In the genomic region with DNA sequence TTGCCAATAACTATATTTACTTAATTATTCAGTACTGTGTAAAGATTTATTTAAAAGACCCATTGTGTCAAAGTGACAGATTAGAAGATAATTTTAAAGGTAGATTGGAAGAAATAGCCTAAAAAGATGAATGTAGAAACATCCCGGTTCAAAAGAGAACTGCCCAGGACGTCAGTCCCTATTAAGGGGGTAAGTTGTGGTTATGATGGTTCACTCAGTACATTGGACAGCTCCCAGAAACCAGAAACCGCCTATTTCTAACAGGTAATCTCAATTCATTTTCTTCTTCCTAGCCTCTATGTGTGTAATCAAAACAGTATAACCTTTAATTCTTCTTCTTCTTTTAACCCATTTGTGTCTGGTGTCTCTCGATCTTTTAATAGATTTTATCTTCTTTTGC, we compare ENCODE assay signal across 16 cellular contexts. TPM values are rescaled to one million over a fixed set of nuclear protein-coding genes. Genes with fewer than 3 reads are reported as not detected.
A peak's percentile ranks its signal among the peaks of the same experiment; 100 is the strongest.
DNase-seq lines count a peak whose midpoint lies in the region; ATAC-seq and TF ChIP-seq lines count a peak whose summit lies in the region.
"Had no signal": no experiment of that assay in that cellular context is flagged by ENCODE, and none has a peak within 500 bp of the region (broad histone marks: within the 10 kb centered on the region; RNA-seq: fewer than 3 reads in every experiment).

No MANE protein-coding gene starts in this region.

- H3K4me3 ChIP-seq in SK-N-SH (ENCODE audit: low read depth in 2 of 2, low read length in 1 of 2) (no peak overlapping the region), fibroblast of pulmonary artery (replicated peaks; ENCODE audit: low read depth, low read length) (no peak overlapping the region)

- intact Hi-C loops in Calu3 (cut with micrococcal nuclease; ENCODE audit: unreplicated experiment) = no loop called here

- BruUV-seq in Calu3 (replicated peaks; lab: Mats Ljungman, UMichigan) = no TSS peak

- ATAC-seq in SK-N-SH treated with all-trans-retinoic acid at 6 μM for 48 hours = no peak
- ATAC-seq in GM21360 (IDR thresholded peaks at IDR 0.05; ENCODE audit: unreplicated experiment) = no peak
- ATAC-seq: activated naive CD4-positive, alpha-beta T cell treated with anti-CD3 and anti-CD28 coated beads, Interleukin-2, amount 50 U/mL, for 72 hours had no signal

- CTCF ChIA-PET in SK-N-SH (lab: Yijun Ruan, JAX) (interaction anchor here (0.8 to 1.7 kb wide), 3 partner anchors 17 to 345 kb away, joined by 3 to 4 read pairs (median 4); no protein-coding TSS in a partner anchor), Calu3 (lab: Charles Lee) (interaction anchor here (1.1 kb wide), 1 partner anchor 9 kb away, joined by 3 read pairs; no protein-coding TSS in a partner anchor)

- no peaks in the 10 kb centered on the region for H3K36me3 Mint-ChIP-seq in Calu3 (ENCODE audit: insufficient read depth, unreplicated experiment)

- TF ChIP-seq CTCF in SK-N-SH (IDR thresholded peaks at IDR 0.05) (no peak), fibroblast of pulmonary artery (IDR thresholded peaks at IDR 0.05; ENCODE audit: low read length, missing control alignments) (no peak), Calu3 (IDR thresholded peaks at IDR 0.05; ENCODE audit: unreplicated experiment) (no peak)

- no peak overlapping the region for H3K4me2 ChIP-seq in SK-N-SH

- 0 out of 2 replicates have a peak, but pooled peaks cover 3% of the 10 kb centered on the region for H3K9me2 ChIP-seq in SK-N-SH

- DNase-seq in SK-N-SH = peak; percentile 23
- peak; percentile 43 for DNase-seq in RPMI8226
- DNase-seq in fibroblast of pulmonary artery (ENCODE audit: low read depth) = peak; percentile 63
- DNase-seq in smooth muscle cell of the brain vasculature (ENCODE audit: low read depth, low spot score) = peak; percentile 13
- DNase-seq in Calu3 = no peak
- DNase-seq in hippocampal formation (lab: John Stamatoyannopoulos, UW) = no peak
- DNase-seq: activated CD4-positive, alpha-beta memory T cell treated with anti-CD3 and anti-CD28 coated beads for 36 hours; effector CD4-positive, alpha-beta T cell; immature natural killer cell; NCI-H526; stimulated activated CD4-positive, alpha-beta T cell treated with anti-CD3 and anti-CD28 coated beads, Interleukin-15, amount 100 ng/mL, for 24 hours; SW 1271 had no signal

- WGBS in SK-N-SH (ENCODE audit: low lambda C conversion rate) = 29% methylated on average over 4 of the region's 4 CpGs

- POLR2A ChIA-PET in SK-N-SH (lab: Yijun Ruan, JAX) = no interaction called here

- no peak overlapping the region for H2AFZ ChIP-seq in SK-N-SH (ENCODE audit: low read depth)

- H3K9me3 ChIP-seq in SK-N-SH = no peaks in the 10 kb centered on the region

- H3F3A ChIP-seq in SK-N-SH (replicated peaks; ENCODE audit: insufficient read depth) = no peaks in the 10 kb centered on the region

- no peaks in the 10 kb centered on the region for H4K20me1 ChIP-seq in SK-N-SH (ENCODE audit: insufficient read depth)

- no peaks in the 10 kb centered on the region for H3K27me3 ChIP-seq in SK-N-SH (ENCODE audit: insufficient read depth)

- H3K4me1 ChIP-seq in SK-N-SH (ENCODE audit: control insufficient read depth in 1 of 2, insufficient read depth in 2 of 2, low read depth in 1 of 2, low read length in 1 of 2) = no peaks in the 10 kb centered on the region

- no peak for TF ChIP-seq EP300 in SK-N-SH (IDR thresholded peaks at IDR 0.05; ENCODE audit: borderline replicate concordance in 1 of 2, low read depth in 1 of 2, low read length in 1 of 2)

- H3K27ac ChIP-seq in SK-N-SH (ENCODE audit: low read depth in 2 of 2, low read length in 1 of 2) = no peak overlapping the region

- no peaks in the 10 kb centered on the region for H3K36me3 ChIP-seq in SK-N-SH (replicated peaks in 1 of 2; ENCODE audit: control insufficient read depth in 1 of 2, insufficient read depth in 2 of 2, low read length in 1 of 2)

- H3K9me3 Mint-ChIP-seq in Calu3 (ENCODE audit: low read depth, unreplicated experiment) = peaks cover 2% of the 10 kb centered on the region
- H3K9me3 Mint-ChIP-seq: activated CD4-positive, alpha-beta memory T cell treated with anti-CD3 and anti-CD28 coated beads for 36 hours had no signal

- H3K9ac ChIP-seq in SK-N-SH = no peak overlapping the region

- H3K4me3 Mint-ChIP-seq in Calu3 (ENCODE audit: low read depth, unreplicated experiment) = no peak overlapping the region
- H3K4me3 Mint-ChIP-seq: activated CD4-positive, alpha-beta memory T cell treated with anti-CD3 and anti-CD28 coated beads for 36 hours; immature natural killer cell; nephron had no signal

- H3K27ac Mint-ChIP-seq in Calu3 (ENCODE audit: unreplicated experiment) = no peak overlapping the region
- H3K27ac Mint-ChIP-seq: activated CD4-positive, alpha-beta memory T cell treated with anti-CD3 and anti-CD28 coated beads for 36 hours; activated naive CD4-positive, alpha-beta T cell treated with anti-CD3 and anti-CD28 coated beads, Interleukin-2, amount 50 U/mL, for 72 hours; immature natural killer cell; nephron had no signal

- no peaks in the 10 kb centered on the region for H3K4me1 Mint-ChIP-seq in Calu3 (ENCODE audit: low read depth, unreplicated experiment)

- TF ChIP-seq RAD21 in SK-N-SH (IDR thresholded peaks at IDR 0.05; ENCODE audit: low read length) = no peak

- H3K79me2 ChIP-seq in SK-N-SH (ENCODE audit: insufficient read depth) = no peaks in the 10 kb centered on the region

- peaks cover 66% of the 10 kb centered on the region for H3K27me3 Mint-ChIP-seq in Calu3 (ENCODE audit: unreplicated experiment)

TF ChIP-seq in SK-N-SH, 30 proteins besides CTCF, POLR2A, EP300 and RAD21:
- no peak for TF ChIP-seq SMC3 (IDR thresholded peaks at IDR 0.05; ENCODE audit: low read depth, low read length)
- TF ChIP-seq, protein P1, sequence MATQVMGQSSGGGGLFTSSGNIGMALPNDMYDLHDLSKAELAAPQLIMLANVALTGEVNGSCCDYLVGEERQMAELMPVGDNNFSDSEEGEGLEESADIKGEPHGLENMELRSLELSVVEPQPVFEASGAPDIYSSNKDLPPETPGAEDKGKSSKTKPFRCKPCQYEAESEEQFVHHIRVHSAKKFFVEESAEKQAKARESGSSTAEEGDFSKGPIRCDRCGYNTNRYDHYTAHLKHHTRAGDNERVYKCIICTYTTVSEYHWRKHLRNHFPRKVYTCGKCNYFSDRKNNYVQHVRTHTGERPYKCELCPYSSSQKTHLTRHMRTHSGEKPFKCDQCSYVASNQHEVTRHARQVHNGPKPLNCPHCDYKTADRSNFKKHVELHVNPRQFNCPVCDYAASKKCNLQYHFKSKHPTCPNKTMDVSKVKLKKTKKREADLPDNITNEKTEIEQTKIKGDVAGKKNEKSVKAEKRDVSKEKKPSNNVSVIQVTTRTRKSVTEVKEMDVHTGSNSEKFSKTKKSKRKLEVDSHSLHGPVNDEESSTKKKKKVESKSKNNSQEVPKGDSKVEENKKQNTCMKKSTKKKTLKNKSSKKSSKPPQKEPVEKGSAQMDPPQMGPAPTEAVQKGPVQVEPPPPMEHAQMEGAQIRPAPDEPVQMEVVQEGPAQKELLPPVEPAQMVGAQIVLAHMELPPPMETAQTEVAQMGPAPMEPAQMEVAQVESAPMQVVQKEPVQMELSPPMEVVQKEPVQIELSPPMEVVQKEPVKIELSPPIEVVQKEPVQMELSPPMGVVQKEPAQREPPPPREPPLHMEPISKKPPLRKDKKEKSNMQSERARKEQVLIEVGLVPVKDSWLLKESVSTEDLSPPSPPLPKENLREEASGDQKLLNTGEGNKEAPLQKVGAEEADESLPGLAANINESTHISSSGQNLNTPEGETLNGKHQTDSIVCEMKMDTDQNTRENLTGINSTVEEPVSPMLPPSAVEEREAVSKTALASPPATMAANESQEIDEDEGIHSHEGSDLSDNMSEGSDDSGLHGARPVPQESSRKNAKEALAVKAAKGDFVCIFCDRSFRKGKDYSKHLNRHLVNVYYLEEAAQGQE (IDR thresholded peaks at IDR 0.05; ENCODE audit: low read depth, low read length) = peak; percentile 94

TF ChIP-seq in SK-N-SH treated with all-trans-retinoic acid at 6 μM for 48 hours, 23 proteins besides CTCF, POLR2A, EP300 and RAD21 (continues in another document):
- no peak for TF ChIP-seq CSDC2 (CRISPR knock-in tag; IDR thresholded peaks at IDR 0.05)
- no peak for TF ChIP-seq ZFP30 (CRISPR knock-in tag; IDR thresholded peaks at IDR 0.05)
- no peak for TF ChIP-seq PPARA (CRISPR knock-in tag; IDR thresholded peaks at IDR 0.05; ENCODE audit: borderline replicate concordance)
- TF ChIP-seq RARB (CRISPR knock-in tag; IDR thresholded peaks at IDR 0.05) = no peak
- TF ChIP-seq, protein P2, sequence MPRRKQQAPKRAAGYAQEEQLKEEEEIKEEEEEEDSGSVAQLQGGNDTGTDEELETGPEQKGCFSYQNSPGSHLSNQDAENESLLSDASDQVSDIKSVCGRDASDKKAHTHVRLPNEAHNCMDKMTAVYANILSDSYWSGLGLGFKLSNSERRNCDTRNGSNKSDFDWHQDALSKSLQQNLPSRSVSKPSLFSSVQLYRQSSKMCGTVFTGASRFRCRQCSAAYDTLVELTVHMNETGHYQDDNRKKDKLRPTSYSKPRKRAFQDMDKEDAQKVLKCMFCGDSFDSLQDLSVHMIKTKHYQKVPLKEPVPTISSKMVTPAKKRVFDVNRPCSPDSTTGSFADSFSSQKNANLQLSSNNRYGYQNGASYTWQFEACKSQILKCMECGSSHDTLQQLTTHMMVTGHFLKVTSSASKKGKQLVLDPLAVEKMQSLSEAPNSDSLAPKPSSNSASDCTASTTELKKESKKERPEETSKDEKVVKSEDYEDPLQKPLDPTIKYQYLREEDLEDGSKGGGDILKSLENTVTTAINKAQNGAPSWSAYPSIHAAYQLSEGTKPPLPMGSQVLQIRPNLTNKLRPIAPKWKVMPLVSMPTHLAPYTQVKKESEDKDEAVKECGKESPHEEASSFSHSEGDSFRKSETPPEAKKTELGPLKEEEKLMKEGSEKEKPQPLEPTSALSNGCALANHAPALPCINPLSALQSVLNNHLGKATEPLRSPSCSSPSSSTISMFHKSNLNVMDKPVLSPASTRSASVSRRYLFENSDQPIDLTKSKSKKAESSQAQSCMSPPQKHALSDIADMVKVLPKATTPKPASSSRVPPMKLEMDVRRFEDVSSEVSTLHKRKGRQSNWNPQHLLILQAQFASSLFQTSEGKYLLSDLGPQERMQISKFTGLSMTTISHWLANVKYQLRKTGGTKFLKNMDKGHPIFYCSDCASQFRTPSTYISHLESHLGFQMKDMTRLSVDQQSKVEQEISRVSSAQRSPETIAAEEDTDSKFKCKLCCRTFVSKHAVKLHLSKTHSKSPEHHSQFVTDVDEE (CRISPR knock-in tag; IDR thresholded peaks at IDR 0.05) = no peak
- no peak for TF ChIP-seq TOX (CRISPR knock-in tag; IDR thresholded peaks at IDR 0.05; ENCODE audit: borderline replicate concordance)
- TF ChIP-seq ESRRG (CRISPR knock-in tag; IDR thresholded peaks at IDR 0.05) = no peak
- no peak for TF ChIP-seq ISL1 (CRISPR knock-in tag; IDR thresholded peaks at IDR 0.05)
- no peak for TF ChIP-seq GLIS3 (CRISPR knock-in tag; IDR thresholded peaks at IDR 0.05)

RNA-seq across cellular contexts. Expression of gene FERD3L, which starts 1.5 kb away (rescaled TPM):
- polyA plus RNA-seq in SK-N-SH (2012; rRNA removed) = not detected in 2 replicates
- not detected in 2 replicates for polyA plus RNA-seq in SK-N-SH (2012; cell fraction: cytosol; rRNA removed)
- not detected in 2 replicates for polyA plus RNA-seq in SK-N-SH (2012; cell fraction: nucleus; rRNA removed)
- not detected in 2 replicates for total RNA-seq in Calu3 (2022)
- total RNA-seq: activated CD4-positive, alpha-beta memory T cell treated with anti-CD3 and anti-CD28 coated beads for 36 hours; activated naive CD4-positive, alpha-beta T cell treated with anti-CD3 and anti-CD28 coated beads, Interleukin-2, amount 50 U/mL, for 72 hours had no signal
- polyA plus RNA-seq: immature natural killer cell had no signal

RNA-seq across cellular contexts. Expression of gene TWIST1, which starts 29.3 kb away (rescaled TPM):
- 162 and 170 TPM in 2 replicates for polyA plus RNA-seq in SK-N-SH (2012; rRNA removed)
- 95.7 and 147 TPM in 2 replicates for polyA plus RNA-seq in SK-N-SH (2012; cell fraction: cytosol; rRNA removed)
- polyA plus RNA-seq in SK-N-SH (2012; cell fraction: nucleus; rRNA removed) = 208 and 254 TPM in 2 replicates
- total RNA-seq in Calu3 (2022) = 2.4 and 2.9 TPM in 2 replicates
- total RNA-seq: activated naive CD4-positive, alpha-beta T cell treated with anti-CD3 and anti-CD28 coated beads, Interleukin-2, amount 50 U/mL, for 72 hours had no signal
- polyA plus RNA-seq: immature natural killer cell had no signal

Comparison
In these comparisons a context has a peak if more than half of its experiments do, and no peak if none do; other contexts are left out.
1. DNase-seq: peak in SK-N-SH (single experiment), RPMI8226 (single experiment), fibroblast of pulmonary artery (single experiment) and smooth muscle cell of the brain vasculature (single experiment); none in Calu3 (single experiment) and hippocampal formation (0 of 2).